ENCODE assay signal across 11 cellular contexts in genomic region chr6:139927236-139927635, GRCh38.
A peak's percentile ranks its signal among the peaks of the same experiment; 100 is the strongest.
DNase-seq lines count a peak whose midpoint lies in the region; ATAC-seq and TF ChIP-seq lines count a peak whose summit lies in the region.
"Had no signal": no experiment of that assay in that cellular context is flagged by ENCODE, and none has a peak within 500 bp of the region (broad histone marks: within the 10 kb centered on the region; RNA-seq: fewer than 3 reads in every experiment).

No MANE protein-coding gene starts in this region.

- peak overlapping the region; percentile 60; the same call in 1 of the 2 replicates for H3K4me3 ChIP-seq in ACC112 (ENCODE audit: low read depth, low read length)
- no peak overlapping the region for H3K4me3 ChIP-seq in Peyer's patch
- H3K4me3 ChIP-seq in foreskin fibroblast (ENCODE audit: low read depth in 1 of 2, low read length in 2 of 2): no peak overlapping the region
- H3K4me3 ChIP-seq: body of pancreas, testis had no signal

- H3K9me3 Mint-ChIP-seq in mesothelial cell of epicardium: no peaks in the 10 kb centered on the region

- peaks cover 29% of the 10 kb centered on the region for H3K4me1 Mint-ChIP-seq in mesothelial cell of epicardium

- peak; percentile 31 for DNase-seq in GM13976 (ENCODE audit: low spot score)
- DNase-seq in Peyer's patch: no peak
- DNase-seq in foreskin fibroblast: peak; percentile 76 to 88
- DNase-seq in NCI-H524 (lab: John Stamatoyannopoulos, UW): no peak
- DNase-seq in mesothelial cell of epicardium (ENCODE audit: low spot score in 2 of 2, unreplicated experiment in 2 of 2): no peak
- DNase-seq: activated CD8-positive, alpha-beta T cell treated with anti-CD3 and anti-CD28 coated beads, Interleukin-2, amount 10 ng/mL, durations not matched to agents 7 days and 5 days; body of pancreas; testis had no signal

- H2AFZ ChIP-seq in ACC112 (ENCODE audit: low read length, unreplicated experiment): no peak overlapping the region

- no peak overlapping the region for H3K4me3 Mint-ChIP-seq in mesothelial cell of epicardium
- H3K4me3 Mint-ChIP-seq: activated CD8-positive, alpha-beta T cell treated with anti-CD3 and anti-CD28 coated beads, Interleukin-2, amount 10 ng/mL, durations not matched to agents 7 days and 5 days had no signal

- TF ChIP-seq POLR2A in Peyer's patch (IDR thresholded peaks at IDR 0.05): no peak

- no peaks in the 10 kb centered on the region for H3K27me3 Mint-ChIP-seq in mesothelial cell of epicardium (ENCODE audit: low read depth)

- TF ChIP-seq CTCF in GM13976 (IDR thresholded peaks at IDR 0.05; ENCODE audit: borderline replicate concordance, control extremely low read depth, extremely low read depth, insufficient read depth, missing control alignments): peak; percentile 54
- peak in 4 of 6 experiments; percentile 29 to 52 (median 44) for TF ChIP-seq CTCF in Peyer's patch (IDR thresholded peaks at IDR 0.05)
- TF ChIP-seq CTCF in foreskin fibroblast (IDR thresholded peaks at IDR 0.05; ENCODE audit: low read depth, low read length): peak; percentile 16
- no peak for TF ChIP-seq CTCF in mesothelial cell of epicardium (IDR thresholded peaks at IDR 0.05; ENCODE audit: unreplicated experiment)

- H3K27me3 ChIP-seq in ACC112 (ENCODE audit: insufficient read depth, low read length) (no peaks in the 10 kb centered on the region), Peyer's patch (no peaks in the 10 kb centered on the region)
- H3K27me3 ChIP-seq: body of pancreas, testis had no signal

- no peak overlapping the region for H3K27ac Mint-ChIP-seq in mesothelial cell of epicardium
- H3K27ac Mint-ChIP-seq: activated CD8-positive, alpha-beta T cell treated with anti-CD3 and anti-CD28 coated beads, Interleukin-2, amount 10 ng/mL, durations not matched to agents 7 days and 5 days had no signal

- H3K27ac ChIP-seq in ACC112 (ENCODE audit: low read depth, low read length): peak overlapping the region; percentile 89
- no peak overlapping the region for H3K27ac ChIP-seq in Peyer's patch
- H3K27ac ChIP-seq: body of pancreas, testis had no signal

- no peaks in the 10 kb centered on the region for H3K79me2 ChIP-seq in ACC112 (ENCODE audit: control insufficient read depth, insufficient read depth, low read length, unreplicated experiment)

- H3K4me1 ChIP-seq in ACC112 (ENCODE audit: control insufficient read depth, insufficient read depth, low read length, unreplicated experiment): peaks cover 39% of the 10 kb centered on the region
- peaks cover 0 to 19% (median 0%) of the 10 kb centered on the region in 4 donors for H3K4me1 ChIP-seq in Peyer's patch
- H3K4me1 ChIP-seq: body of pancreas, testis had no signal

- ATAC-seq in HG02763 (IDR thresholded peaks at IDR 0.05; ENCODE audit: unreplicated experiment): no peak
- no peak for ATAC-seq in activated CD4-positive, CD25-positive, alpha-beta regulatory T cell treated with anti-CD3 and anti-CD28 coated beads, Interleukin-2, amount 50 U/mL, for 24 hours
- ATAC-seq: activated CD8-positive, alpha-beta T cell treated with anti-CD3 and anti-CD28 coated beads, Interleukin-2, amount 10 ng/mL, durations not matched to agents 7 days and 5 days; body of pancreas had no signal

- in situ Hi-C loops in GM13976 (cut with MboI; ENCODE audit: low sequenced_read_pairs, unreplicated experiment): no loop called here

- no peaks in the 10 kb centered on the region for H3K9me3 ChIP-seq in Peyer's patch
- H3K9me3 ChIP-seq: body of pancreas, testis had no signal

- H3K36me3 Mint-ChIP-seq in mesothelial cell of epicardium: no peaks in the 10 kb centered on the region

- H3K36me3 ChIP-seq in ACC112 (ENCODE audit: insufficient read depth, low read length): no peaks in the 10 kb centered on the region
- no peaks in the 10 kb centered on the region for H3K36me3 ChIP-seq in Peyer's patch

Comparison
In these comparisons a context has a peak if more than half of its experiments do, and no peak if none do; other contexts are left out.
1. DNase-seq: peak in GM13976 (single experiment) and foreskin fibroblast (2 of 2); none in Peyer's patch (0 of 3), NCI-H524 (0 of 2) and mesothelial cell of epicardium (0 of 2).